26 cellular contexts compared by ENCODE assay signal in the genomic region with DNA sequence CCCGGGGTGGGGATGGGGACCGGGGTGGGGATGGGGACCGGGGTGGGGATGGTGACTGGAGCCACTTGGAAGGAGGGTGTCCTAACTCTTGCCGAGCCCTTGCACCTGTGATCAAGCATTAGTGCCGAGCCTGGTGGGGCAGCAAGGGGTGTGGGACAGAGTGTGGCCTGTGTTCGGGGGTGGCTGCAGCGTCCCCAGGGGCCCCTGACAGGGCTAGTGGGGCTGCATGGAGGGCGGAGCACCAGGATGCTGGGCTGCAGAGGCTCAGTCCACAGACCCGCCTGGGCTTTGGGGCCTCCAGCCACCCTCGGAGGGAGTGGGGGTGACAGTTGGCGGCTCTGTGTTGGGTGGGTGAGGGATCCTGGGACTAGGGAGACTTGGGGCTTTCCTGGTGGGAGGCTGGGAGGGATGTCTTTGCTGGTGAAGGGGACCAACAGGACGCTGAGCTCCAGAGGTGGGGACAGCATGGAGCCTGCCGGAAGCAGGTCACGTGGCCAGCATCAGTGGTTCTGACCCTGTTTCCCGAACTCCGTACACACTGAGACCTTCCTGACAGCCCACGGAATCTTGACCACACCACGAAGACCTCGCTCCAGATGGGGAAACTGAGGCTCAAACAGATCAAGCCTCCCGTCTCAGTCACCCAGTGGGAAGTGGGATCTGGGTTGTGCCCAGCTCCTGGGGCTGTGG.
DNase-seq lines count a peak whose midpoint lies in the region; ATAC-seq lines count a peak whose summit lies in the region.
"Had no signal": no experiment of that assay in that cellular context is flagged by ENCODE, and none has a peak within 500 bp of the region (broad histone marks: within the 10 kb centered on the region; RNA-seq: fewer than 3 reads in every experiment).

No MANE protein-coding gene starts in this region.

- no peaks in the 10 kb centered on the region for H3K9me3 Mint-ChIP-seq in stimulated activated effector memory CD8-positive, alpha-beta T cell treated with anti-CD3 and anti-CD28 coated beads, Interleukin-12 subunit alpha, Interleukin-12 subunit beta, amount 100 ng/mL, for 72 hours
- H3K9me3 Mint-ChIP-seq: activated B cell treated with CpG ODN at 0.5 μM for 24 hours; activated T-cell treated with anti-CD3 and anti-CD28 coated beads, Interleukin-2, amount 50 U/mL, for 4 hours; CD8-positive, alpha-beta T cell; neural progenitor cell; type B pancreatic cell had no signal

- H3K36me3 ChIP-seq in BLaER1 treated with 17β-estradiol and CSF1 and Interleukin-3, amounts not matched to agents 10 nM and 100 nM, result no peaks in the 10 kb centered on the region
- H3K36me3 ChIP-seq: HAP-1, left ventricle myocardium inferior, neural progenitor cell, spleen had no signal

- H3K27ac Mint-ChIP-seq in stimulated activated effector memory CD8-positive, alpha-beta T cell treated with anti-CD3 and anti-CD28 coated beads, Interleukin-12 subunit alpha, Interleukin-12 subunit beta, amount 100 ng/mL, for 72 hours, result no peak overlapping the region
- H3K27ac Mint-ChIP-seq: activated B cell treated with CpG ODN at 0.5 μM for 24 hours; CD8-positive, alpha-beta T cell; neural progenitor cell; type B pancreatic cell had no signal

- H3K4me3 Mint-ChIP-seq in stimulated activated effector memory CD8-positive, alpha-beta T cell treated with anti-CD3 and anti-CD28 coated beads, Interleukin-12 subunit alpha, Interleukin-12 subunit beta, amount 100 ng/mL, for 72 hours, result no peak overlapping the region
- H3K4me3 Mint-ChIP-seq: activated B cell treated with CpG ODN at 0.5 μM for 24 hours; activated T-cell treated with anti-CD3 and anti-CD28 coated beads, Interleukin-2, amount 50 U/mL, for 4 hours; CD8-positive, alpha-beta T cell; neural progenitor cell; type B pancreatic cell had no signal

- H4K20me1 ChIP-seq in BLaER1 treated with 17β-estradiol and CSF1 and Interleukin-3, amounts not matched to agents 10 nM and 100 nM, result peaks cover 0 to 17% (median 0%) of the 10 kb centered on the region in 11 experiments; a peak in 6 of 22 replicates

- peaks cover 9 to 22% (median 13%) of the 10 kb centered on the region in 10 experiments; a peak in 17 of 20 replicates for H3K4me1 ChIP-seq in BLaER1 treated with 17β-estradiol and CSF1 and Interleukin-3, amounts not matched to agents 10 nM and 100 nM
- H3K4me1 ChIP-seq: A549, HAP-1, left ventricle myocardium inferior, spleen had no signal

- no peak for DNase-seq in stimulated activated effector memory CD8-positive, alpha-beta T cell treated with anti-CD3 and anti-CD28 coated beads, Interleukin-12 subunit alpha, Interleukin-12 subunit beta, amount 100 ng/mL, for 72 hours (ENCODE audit: low spot score in 2 of 2)
- DNase-seq: activated B cell treated with CpG ODN at 0.5 μM for 24 hours; activated CD4-positive, alpha-beta T cell treated with anti-CD3 and anti-CD28 coated beads, Interleukin-2, amount 50 U/mL, for 1 hour; activated gamma-delta T cell treated with Interleukin-2 at 50 U/mL for 16 hours; activated T-cell treated with anti-CD3 and anti-CD28 coated beads, Interleukin-2, amount 50 U/mL, for 4 hours; AML-193; CD8-positive, alpha-beta T cell; DMS 273 treated with DMSO at 0.1 percent for 48 hours; effector memory CD4-positive, alpha-beta T cell; EL; IMR-90; islet precursor cell; left ventricle myocardium inferior; mesendoderm; right cardiac atrium; spleen; substantia nigra; T-helper 1 cell had no signal

- H3K27ac ChIP-seq in BLaER1 treated with 17β-estradiol and CSF1 and Interleukin-3, amounts not matched to agents 10 nM and 100 nM, result no peak overlapping the region
- H3K27ac ChIP-seq: A549, coronary artery, left ventricle myocardium inferior, neural progenitor cell, RWPE1, spleen had no signal

- H3K4me3 ChIP-seq in BLaER1 treated with 17β-estradiol and CSF1 and Interleukin-3, amounts not matched to agents 10 nM and 100 nM, result no peak overlapping the region; a peak in 1 of 20 replicates
- H3K4me3 ChIP-seq: A549, coronary artery, GM12878, HAP-1, left ventricle myocardium inferior, neural progenitor cell, spleen had no signal

- H3K4me1 Mint-ChIP-seq in stimulated activated effector memory CD8-positive, alpha-beta T cell treated with anti-CD3 and anti-CD28 coated beads, Interleukin-12 subunit alpha, Interleukin-12 subunit beta, amount 100 ng/mL, for 72 hours, result no peaks in the 10 kb centered on the region
- H3K4me1 Mint-ChIP-seq: activated B cell treated with CpG ODN at 0.5 μM for 24 hours had no signal

- 0 out of 22 replicates have a peak overlapping the region, but pooled peaks of 1 of the 11 experiments have one; percentile 47 for H3K9ac ChIP-seq in BLaER1 treated with 17β-estradiol and CSF1 and Interleukin-3, amounts not matched to agents 10 nM and 100 nM
- H3K9ac ChIP-seq: neural progenitor cell had no signal

- no peaks in the 10 kb centered on the region for H3K9me3 ChIP-seq in BLaER1 treated with 17β-estradiol and CSF1 and Interleukin-3, amounts not matched to agents 10 nM and 100 nM (replicated peaks in 1 of 11)
- H3K9me3 ChIP-seq: A549, HAP-1, left ventricle myocardium inferior, spleen had no signal

- no peaks in the 10 kb centered on the region for H3K36me3 Mint-ChIP-seq in stimulated activated effector memory CD8-positive, alpha-beta T cell treated with anti-CD3 and anti-CD28 coated beads, Interleukin-12 subunit alpha, Interleukin-12 subunit beta, amount 100 ng/mL, for 72 hours
- H3K36me3 Mint-ChIP-seq: CD8-positive, alpha-beta T cell; neural progenitor cell; type B pancreatic cell had no signal

- ATAC-seq in stimulated activated effector memory CD8-positive, alpha-beta T cell treated with anti-CD3 and anti-CD28 coated beads, Interleukin-12 subunit alpha, Interleukin-12 subunit beta, amount 100 ng/mL, for 72 hours, result no peak
- ATAC-seq: activated T-cell treated with anti-CD3 and anti-CD28 coated beads, Interleukin-2, amount 50 U/mL, for 4 hours; CD8-positive, alpha-beta T cell; GM12878; right cardiac atrium had no signal

- H3K27me3 ChIP-seq in BLaER1 treated with 17β-estradiol and CSF1 and Interleukin-3, amounts not matched to agents 10 nM and 100 nM, result no peaks in the 10 kb centered on the region
- H3K27me3 ChIP-seq: neural progenitor cell had no signal

- H3K4me2 ChIP-seq in BLaER1 treated with 17β-estradiol and CSF1 and Interleukin-3, amounts not matched to agents 10 nM and 100 nM, result peak overlapping the region in 10 of 11 experiments; percentile 22 to 91 (median 74); a peak in 19 of 22 replicates
- H3K4me2 ChIP-seq: A549, neural progenitor cell had no signal
